In the genomic region with DNA sequence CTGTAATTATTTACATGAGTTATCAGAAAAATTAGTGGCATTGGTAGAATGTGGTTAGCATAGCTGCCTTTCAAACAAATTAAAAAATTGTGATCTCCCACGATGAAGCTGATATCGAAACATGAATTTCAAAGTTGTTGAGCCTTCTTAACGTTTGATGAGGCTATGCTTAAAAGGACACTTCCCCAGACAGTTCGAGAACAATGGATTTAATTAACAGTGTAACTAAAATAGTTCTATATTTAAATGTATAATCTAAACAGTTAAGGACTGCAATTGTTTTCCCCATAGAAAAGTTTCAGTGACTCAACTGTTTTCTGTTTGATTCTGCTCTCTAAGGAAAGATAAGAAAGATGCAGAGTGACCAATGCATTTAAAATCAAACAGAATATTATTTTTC, we compare ENCODE assay signal across 14 cellular contexts. TPM values are rescaled to one million over a fixed set of nuclear protein-coding genes. Genes with fewer than 3 reads are reported as not detected.
A peak's percentile ranks its signal among the peaks of the same experiment; 100 is the strongest.
DNase-seq lines count a peak whose midpoint lies in the region; TF ChIP-seq lines count a peak whose summit lies in the region.
"Had no signal": no experiment of that assay in that cellular context is flagged by ENCODE, and none has a peak within 500 bp of the region (broad histone marks: within the 10 kb centered on the region; RNA-seq: fewer than 3 reads in every experiment).

No MANE protein-coding gene starts in this region.

- no peak overlapping the region for H3K4me2 ChIP-seq in mesendoderm (ENCODE audit: low read length)
- H3K4me2 ChIP-seq: GM23338 had no signal

- H3K9ac ChIP-seq in mesendoderm (ENCODE audit: low read length): no peak overlapping the region

- no peak for TF ChIP-seq POLR2A in spleen (IDR thresholded peaks at IDR 0.05)

- H3K18ac ChIP-seq in mesendoderm (ENCODE audit: low read length): no peak overlapping the region

- no peak for TF ChIP-seq CTCF in fibroblast of mammary gland (conservative IDR thresholded peaks at IDR 0.05; ENCODE audit: control insufficient read depth, insufficient read depth, low read depth, low read length)
- TF ChIP-seq CTCF in spleen (IDR thresholded peaks at IDR 0.05 in 8 of 11, conservative IDR thresholded peaks at IDR 0.05 in 3 of 11): no peak
- no peak for TF ChIP-seq CTCF in type B pancreatic cell (conservative IDR thresholded peaks at IDR 0.05)

- peak overlapping the region; percentile 79 for H3K4me3 Mint-ChIP-seq in T-helper 1 cell treated with Interleukin-12 subunit alpha and Interleukin-12 subunit beta and Interleukin-4 antibody, amounts not matched to agents 30 μg/mL and 1 μg/mL, for 36 hours
- no peak overlapping the region for H3K4me3 Mint-ChIP-seq in type B pancreatic cell
- H3K4me3 Mint-ChIP-seq: GM23338 had no signal

- no peak overlapping the region for H2BK15ac ChIP-seq in mesendoderm (replicated peaks; ENCODE audit: low read depth)

- no peaks in the 10 kb centered on the region for H3K27me3 Mint-ChIP-seq in T-helper 1 cell treated with Interleukin-12 subunit alpha and Interleukin-12 subunit beta and Interleukin-4 antibody, amounts not matched to agents 30 μg/mL and 1 μg/mL, for 36 hours (ENCODE audit: low read depth)
- no peaks in the 10 kb centered on the region for H3K27me3 Mint-ChIP-seq in type B pancreatic cell

- no peak overlapping the region for H2AK5ac ChIP-seq in mesendoderm (ENCODE audit: low read length)

- no peak overlapping the region for H4K5ac ChIP-seq in mesendoderm (ENCODE audit: low read length)

- DNase-seq in T-helper 1 cell: no peak
- DNase-seq in SJSA1 (ENCODE audit: low read depth in 1 of 2, low spot score in 2 of 2): peak in 1 of 2 experiments; percentile 63
- DNase-seq in fibroblast of mammary gland (ENCODE audit: low read depth): peak; percentile 14
- DNase-seq in spleen: no peak
- no peak for DNase-seq in superior temporal gyrus (ENCODE audit: extremely low spot score)
- DNase-seq in mesendoderm: no peak
- no peak for DNase-seq in type B pancreatic cell (ENCODE audit: extremely low spot score, unreplicated experiment)
- DNase-seq: hypothalamus, NCI-H446 had no signal

- no peaks in the 10 kb centered on the region for H3K27me3 ChIP-seq in SJSA1 (replicated peaks)
- H3K27me3 ChIP-seq in spleen (replicated peaks in 1 of 7): no peaks in the 10 kb centered on the region
- H3K27me3 ChIP-seq in mesendoderm (ENCODE audit: insufficient read depth, low read length, poor library complexity): no peaks in the 10 kb centered on the region

- no peak overlapping the region for H3K4ac ChIP-seq in mesendoderm (ENCODE audit: low read depth, low read length)

- peak overlapping the region; percentile 90 for H3K27ac ChIP-seq in SJSA1
- H3K27ac ChIP-seq in spleen: peak overlapping the region; percentile 77 to 97 (median 92)
- no peak overlapping the region for H3K27ac ChIP-seq in mesendoderm (ENCODE audit: low read depth, low read length)
- H3K27ac ChIP-seq: 22Rv1, HL-60 had no signal

- peak overlapping the region; percentile 91 for H3K27ac Mint-ChIP-seq in T-helper 1 cell treated with Interleukin-12 subunit alpha and Interleukin-12 subunit beta and Interleukin-4 antibody, amounts not matched to agents 30 μg/mL and 1 μg/mL, for 36 hours
- H3K27ac Mint-ChIP-seq in type B pancreatic cell: no peak overlapping the region

- H3K9me3 Mint-ChIP-seq in T-helper 1 cell treated with Interleukin-12 subunit alpha and Interleukin-12 subunit beta and Interleukin-4 antibody, amounts not matched to agents 30 μg/mL and 1 μg/mL, for 36 hours: peaks cover 18% of the 10 kb centered on the region
- H3K9me3 Mint-ChIP-seq in type B pancreatic cell: no peaks in the 10 kb centered on the region
- H3K9me3 Mint-ChIP-seq: GM23338 had no signal

- H3K9me3 ChIP-seq in SJSA1 (replicated peaks) (no peaks in the 10 kb centered on the region), spleen (peaks cover 0 to 20% (median 15%) of the 10 kb centered on the region in 8 donors)

- H2BK120ac ChIP-seq in mesendoderm (ENCODE audit: low read depth, low read length): no peak overlapping the region

- no peak overlapping the region for H3K56ac ChIP-seq in mesendoderm (ENCODE audit: low read length)

- H3K4me1 ChIP-seq in SJSA1 (replicated peaks) (0 out of 2 replicates have a peak, but pooled peaks cover 4% of the 10 kb centered on the region), spleen (peaks cover 0 to 69% (median 15%) of the 10 kb centered on the region in 6 donors), mesendoderm (ENCODE audit: control insufficient read depth, low read depth, low read length) (peaks cover 2% of the 10 kb centered on the region)

- no peak overlapping the region for H2BK5ac ChIP-seq in mesendoderm (ENCODE audit: low read length)

- no peaks in the 10 kb centered on the region for H3K79me2 ChIP-seq in mesendoderm (ENCODE audit: control insufficient read depth, insufficient read depth, low read length)

- WGBS in spleen, 5 donors: 5 to 11% (median 8%) methylated on average over 4 of the region's 4 CpGs
- WGBS in mesendoderm (ENCODE audit: extremely low coverage, insufficient coverage, low lambda C conversion rate): no CpG with 5 or more reads among the region's 4 CpGs

- peaks cover 49% of the 10 kb centered on the region for H3K4me1 Mint-ChIP-seq in T-helper 1 cell treated with Interleukin-12 subunit alpha and Interleukin-12 subunit beta and Interleukin-4 antibody, amounts not matched to agents 30 μg/mL and 1 μg/mL, for 36 hours (ENCODE audit: low read depth)
- peaks cover 3% of the 10 kb centered on the region for H3K4me1 Mint-ChIP-seq in type B pancreatic cell (ENCODE audit: unreplicated experiment)

- peaks cover 34% of the 10 kb centered on the region for H3K36me3 Mint-ChIP-seq in T-helper 1 cell treated with Interleukin-12 subunit alpha and Interleukin-12 subunit beta and Interleukin-4 antibody, amounts not matched to agents 30 μg/mL and 1 μg/mL, for 36 hours (ENCODE audit: low read depth)
- H3K36me3 Mint-ChIP-seq in type B pancreatic cell: no peaks in the 10 kb centered on the region

- no peak overlapping the region for H4K8ac ChIP-seq in mesendoderm (ENCODE audit: low read depth, low read length)

- H3K4me3 ChIP-seq in SJSA1: peak overlapping the region; percentile 40
- peak overlapping the region; percentile 65 for H3K4me3 ChIP-seq in fibroblast of mammary gland (ENCODE audit: control insufficient read depth, low read depth, low read length)
- H3K4me3 ChIP-seq in spleen: peak overlapping the region; percentile 36 to 67 (median 42)
- no peak overlapping the region for H3K4me3 ChIP-seq in mesendoderm (ENCODE audit: low read length)
- H3K4me3 ChIP-seq: GM23338 had no signal

- H3K79me1 ChIP-seq in mesendoderm (ENCODE audit: low read length): no peaks in the 10 kb centered on the region

- H3K23ac ChIP-seq in mesendoderm (ENCODE audit: low read length): no peak overlapping the region

- H3K36me3 ChIP-seq in SJSA1: peaks cover 6% of the 10 kb centered on the region; the same call in 1 of the 2 replicates
- H3K36me3 ChIP-seq in spleen: peaks cover 0 to 7% (median 0%) of the 10 kb centered on the region in 6 donors
- H3K36me3 ChIP-seq in mesendoderm (ENCODE audit: control insufficient read depth, insufficient read depth, low read length): no peaks in the 10 kb centered on the region

- intact Hi-C loops in spleen (cut with DNase I; ENCODE audit: low total_unique reads): no loop called here

RNA-seq across cellular contexts. Expression of a gene that starts 1.6 kb away (rescaled TPM):
- total RNA-seq in SJSA1 (2014; rRNA removed; shearing (Covaris generic)): 70.8 and 96.8 TPM in 2 replicates
- total RNA-seq in spleen (10 to 100 TPM; 38.2 to 60.2 (median 55.8) TPM), type B pancreatic cell (ENCODE audit: low replicate concordance) (not detected in 2 replicates)
- 10 to 100 TPM; 20.4 to 35.2 (median 25.8) TPM for polyA plus RNA-seq in spleen
- not detected for polyA plus RNA-seq in mesendoderm (2013, experiment 1 of 2)
- polyA plus RNA-seq in mesendoderm (2013, experiment 2 of 2): not detected
- total RNA-seq: GM23338 had no signal
- polyA plus RNA-seq: GM23338 had no signal

RNA-seq across cellular contexts. Expression of a gene that starts 13.8 kb away (rescaled TPM):
- not detected in 2 replicates for total RNA-seq in SJSA1 (2014; rRNA removed; shearing (Covaris generic))
- total RNA-seq in spleen (not detected), type B pancreatic cell (ENCODE audit: low replicate concordance) (not detected in 2 replicates)
- under 1 TPM in 1 of 3 donors, not detected in 2; 0.17 TPM for polyA plus RNA-seq in spleen
- polyA plus RNA-seq in mesendoderm (2013, experiment 1 of 2): not detected
- polyA plus RNA-seq in mesendoderm (2013, experiment 2 of 2): not detected
- total RNA-seq: GM23338, pulmonary artery endothelial cell had no signal
- polyA plus RNA-seq: GM23338 had no signal

RNA-seq across cellular contexts. Expression of a gene that starts 40.2 kb away (rescaled TPM):
- not detected in 2 replicates for total RNA-seq in SJSA1 (2014; rRNA removed; shearing (Covaris generic))
- 10 to 100 TPM in 4 of 7 donors, 1 to 10 TPM in 3; 7.9 to 22.6 (median 11.4) TPM for total RNA-seq in spleen
- polyA plus RNA-seq in spleen: 10 to 100 TPM in 1 of 3 donors, 1 to 10 TPM in 2; 8.4 to 10.2 (median 8.6) TPM
- polyA plus RNA-seq in mesendoderm (2013, experiment 1 of 2): 0.04 TPM
- polyA plus RNA-seq in mesendoderm (2013, experiment 2 of 2): not detected
- not detected in 2 replicates for total RNA-seq in type B pancreatic cell (ENCODE audit: low replicate concordance)
- total RNA-seq: GM23338 had no signal

Comparison
In these comparisons a context has a peak if more than half of its experiments do, and no peak if none do; other contexts are left out.
1. RNA of a gene that starts 1.6 kb away (total RNA-seq): 70.8 to 96.8 TPM in SJSA1 and 38.2 to 60.2 TPM in spleen; not detected in type B pancreatic cell; every median in the first group is over 10 times any median in the second.